15 cellular contexts compared by ENCODE assay signal in the genomic region with DNA sequence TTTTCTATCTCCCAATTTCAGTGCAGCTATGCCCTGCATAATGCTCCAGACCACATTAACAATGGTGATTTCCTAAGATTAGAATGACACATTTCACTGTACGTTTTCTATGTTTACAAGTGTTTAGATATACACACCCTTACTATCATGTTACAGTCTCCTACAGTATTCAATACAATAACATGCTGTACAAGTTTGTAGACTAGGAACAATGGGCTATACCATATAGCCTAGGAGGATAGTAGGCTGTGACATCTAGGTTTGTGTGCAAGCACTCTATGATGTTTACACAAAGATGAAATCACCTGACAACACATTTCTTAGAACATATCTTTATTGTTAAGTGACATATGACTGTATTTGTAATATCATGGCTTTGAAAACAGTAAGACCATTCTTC.
DNase-seq lines count a peak whose midpoint lies in the region; TF ChIP-seq lines count a peak whose summit lies in the region.
"Had no signal": no experiment of that assay in that cellular context is flagged by ENCODE, and none has a peak within 500 bp of the region (broad histone marks: within the 10 kb centered on the region; RNA-seq: fewer than 3 reads in every experiment).

No MANE protein-coding gene starts in this region.

- no peak for TF ChIP-seq CTCF in parathyroid adenoma (IDR thresholded peaks at IDR 0.05)
- no peak for TF ChIP-seq CTCF in ascending aorta (IDR thresholded peaks at IDR 0.05)

- no peaks in the 10 kb centered on the region for H3K79me2 ChIP-seq in parathyroid adenoma

- H3K4me1 ChIP-seq in parathyroid adenoma (peaks cover 11% of the 10 kb centered on the region), ascending aorta (no peaks in the 10 kb centered on the region)
- H3K4me1 ChIP-seq: BE2C had no signal

- H3K27ac ChIP-seq in parathyroid adenoma (peak overlapping the region; percentile 53), ascending aorta (no peak overlapping the region)

- H3K4me2 ChIP-seq in parathyroid adenoma (ENCODE audit: low read length), result no peak overlapping the region

- intact Hi-C loops in ascending aorta (cut with DNase I), result no loop called here

- H2AFZ ChIP-seq in parathyroid adenoma, result no peak overlapping the region

- DNase-seq in NCI-H510A treated with DMSO at 0.1 percent for 48 hours (lab: John Stamatoyannopoulos, UW), result peak; percentile 37
- no peak for DNase-seq in NCI-H510A (lab: John Stamatoyannopoulos, UW)
- peak; percentile 78 for DNase-seq in DMS53 treated with DMSO at 0.1 percent for 48 hours (lab: John Stamatoyannopoulos, UW; ENCODE audit: unreplicated experiment)
- DNase-seq in NCI-H69 (lab: John Stamatoyannopoulos, UW), result peak; percentile 31
- no peak for DNase-seq in activated CD4-positive, alpha-beta T cell treated with anti-CD3 and anti-CD28 coated beads, Interleukin-2, amount 50 U/mL, for 1 hour
- no peak for DNase-seq in ascending aorta (ENCODE audit: low spot score in 2 of 2)
- DNase-seq: BE2C; C1 segment of cervical spinal cord; CD4-positive, CD25-positive, alpha-beta regulatory T cell; CD8-positive, alpha-beta memory T cell; COR-L47; GDM1; H9; KBM-7 had no signal

- H3K36me3 ChIP-seq in parathyroid adenoma (ENCODE audit: control insufficient read depth, insufficient read depth, low read length) (no peaks in the 10 kb centered on the region), ascending aorta (no peaks in the 10 kb centered on the region)
- H3K36me3 ChIP-seq: BE2C had no signal

- H3K9me3 ChIP-seq in parathyroid adenoma (ENCODE audit: control insufficient read depth, low read length) (no peaks in the 10 kb centered on the region), ascending aorta (no peaks in the 10 kb centered on the region)
- H3K9me3 ChIP-seq: BE2C had no signal

- H3K4me3 ChIP-seq in parathyroid adenoma (ENCODE audit: low read depth, low read length), result peak overlapping the region; percentile 28
- no peak overlapping the region for H3K4me3 ChIP-seq in ascending aorta

- no peak overlapping the region for H3K9ac ChIP-seq in parathyroid adenoma

- no peaks in the 10 kb centered on the region for H3K27me3 ChIP-seq in parathyroid adenoma (ENCODE audit: control insufficient read depth, insufficient read depth, low read length)
- H3K27me3 ChIP-seq in ascending aorta, result no peaks in the 10 kb centered on the region
- H3K27me3 ChIP-seq: BE2C had no signal

Comparison
In these comparisons a context has a peak if more than half of its experiments do, and no peak if none do; other contexts are left out.
1. DNase-seq: peak in NCI-H510A treated with DMSO at 0.1 percent for 48 hours (single experiment), DMS53 treated with DMSO at 0.1 percent for 48 hours (single experiment) and NCI-H69 (single experiment); none in NCI-H510A (single experiment), activated CD4-positive, alpha-beta T cell treated with anti-CD3 and anti-CD28 coated beads, Interleukin-2, amount 50 U/mL, for 1 hour (single experiment) and ascending aorta (0 of 2).